Comparison of ENCODE assay signal across 26 cellular contexts in the genomic region with DNA sequence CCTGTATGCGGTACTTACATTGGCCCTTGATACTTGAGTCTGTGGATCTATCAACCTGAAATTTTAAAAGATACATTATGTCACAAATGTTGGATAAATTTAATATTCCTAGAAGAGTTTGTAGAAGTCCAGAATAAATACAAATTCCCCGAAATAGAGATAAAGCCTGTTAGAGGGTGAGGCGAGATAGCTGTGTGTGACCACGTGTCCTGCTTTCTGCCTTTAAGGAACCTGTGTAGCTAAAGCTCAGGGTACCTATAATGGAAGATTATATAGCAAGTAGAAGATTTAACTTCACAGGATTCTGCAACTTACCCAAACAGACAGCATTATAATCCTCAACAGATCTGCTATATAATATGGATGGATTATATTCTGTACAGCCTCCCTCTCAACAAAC.
"Had no signal": no experiment of that assay in that cellular context is flagged by ENCODE, and none has a peak within 500 bp of the region (broad histone marks: within the 10 kb centered on the region; RNA-seq: fewer than 3 reads in every experiment).

No MANE protein-coding gene starts in this region.

- H3K27me3 ChIP-seq: heart right ventricle, hepatocyte, right atrium auricular region, testis, thyroid gland, transverse colon, upper lobe of left lung, vagina had no signal

- H3K27ac ChIP-seq: heart right ventricle, hepatocyte, left ventricle myocardium inferior, parathyroid adenoma, right atrium auricular region, skin epidermis, testis, thyroid gland, transverse colon, upper lobe of left lung, vagina had no signal

- H3K4me3 Mint-ChIP-seq: mesothelial cell of epicardium; naive B cell; nephron; neural crest cell; stimulated activated naive CD8-positive, alpha-beta T cell treated with anti-CD3 and anti-CD28 coated beads, Interleukin-15, amount 100 ng/mL, for 72 hours had no signal

- H3K27me3 Mint-ChIP-seq: naive B cell; stimulated activated naive CD8-positive, alpha-beta T cell treated with anti-CD3 and anti-CD28 coated beads, Interleukin-15, amount 100 ng/mL, for 72 hours had no signal

- ATAC-seq: heart right ventricle; sciatic nerve; stimulated activated naive CD8-positive, alpha-beta T cell treated with anti-CD3 and anti-CD28 coated beads, Interleukin-15, amount 100 ng/mL, for 72 hours had no signal

- DNase-seq: heart right ventricle; islet precursor cell; left ventricle myocardium inferior; mesendoderm; naive B cell; nucleus accumbens; stimulated activated CD4-positive, alpha-beta T cell treated with anti-CD3 and anti-CD28 coated beads, Interleukin-12 subunit alpha, Interleukin-12 subunit beta, amount 100 ng/mL, for 4 hours; stimulated activated CD4-positive, alpha-beta T cell treated with anti-CD3 and anti-CD28 coated beads, Interleukin-15, amount 100 ng/mL, for 24 hours; stimulated activated CD4-positive, alpha-beta T cell treated with anti-CD3 and anti-CD28 coated beads, Interleukin-2, amount 100 ng/mL, for 24 hours; stimulated activated CD4-positive, alpha-beta T cell treated with anti-CD3 and anti-CD28 coated beads, Interleukin-4, amount 100 ng/mL, for 1 hour; stimulated activated naive CD4-positive, alpha-beta T cell; stimulated activated naive CD8-positive, alpha-beta T cell treated with anti-CD3 and anti-CD28 coated beads, Interleukin-15, amount 100 ng/mL, for 72 hours; testis; thyroid gland; transverse colon; upper lobe of left lung had no signal

- H3K4me3 ChIP-seq: heart right ventricle, hepatocyte, left ventricle myocardium inferior, lung, right atrium auricular region, skin epidermis, testis, thyroid gland, transverse colon, upper lobe of left lung, vagina had no signal

- H3K27ac Mint-ChIP-seq: mesothelial cell of epicardium; nephron; stimulated activated naive CD8-positive, alpha-beta T cell treated with anti-CD3 and anti-CD28 coated beads, Interleukin-15, amount 100 ng/mL, for 72 hours had no signal

- H3K9me3 ChIP-seq: testis, thyroid gland, transverse colon, upper lobe of left lung, vagina had no signal

- H3K4me1 ChIP-seq: heart right ventricle, left ventricle myocardium inferior, parathyroid adenoma, right atrium auricular region, testis, thyroid gland, transverse colon, upper lobe of left lung, vagina had no signal

- H3K4me1 Mint-ChIP-seq: mesothelial cell of epicardium; nephron; neural crest cell; stimulated activated naive CD8-positive, alpha-beta T cell treated with anti-CD3 and anti-CD28 coated beads, Interleukin-15, amount 100 ng/mL, for 72 hours had no signal
